2 cellular contexts compared by ENCODE assay signal in the genomic region with DNA sequence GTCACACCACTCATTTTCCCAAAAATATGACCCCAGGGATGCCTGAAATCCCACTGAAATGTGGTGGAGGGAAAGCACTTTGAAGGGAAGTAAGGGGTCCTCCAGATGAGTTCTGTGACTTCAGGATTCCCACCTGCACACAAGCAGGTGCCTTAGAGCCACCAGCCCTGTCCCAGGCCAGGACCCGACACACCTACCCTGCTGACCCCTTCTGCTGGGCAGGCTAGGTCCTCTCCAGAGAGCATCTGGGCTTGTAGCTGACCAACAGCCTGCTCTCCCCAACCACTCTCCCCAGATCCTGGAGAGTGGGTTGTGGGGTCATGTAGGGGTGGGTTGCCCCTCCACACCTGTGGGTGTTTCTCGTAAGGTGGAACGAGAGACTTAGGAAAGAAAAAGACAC.
TF ChIP-seq lines count a peak whose summit lies in the region.

No MANE protein-coding gene starts in this region.

TF ChIP-seq in HepG2, 621 proteins besides CTCF, POLR2A, EP300 and RAD21:
- TF ChIP-seq, protein P1, sequence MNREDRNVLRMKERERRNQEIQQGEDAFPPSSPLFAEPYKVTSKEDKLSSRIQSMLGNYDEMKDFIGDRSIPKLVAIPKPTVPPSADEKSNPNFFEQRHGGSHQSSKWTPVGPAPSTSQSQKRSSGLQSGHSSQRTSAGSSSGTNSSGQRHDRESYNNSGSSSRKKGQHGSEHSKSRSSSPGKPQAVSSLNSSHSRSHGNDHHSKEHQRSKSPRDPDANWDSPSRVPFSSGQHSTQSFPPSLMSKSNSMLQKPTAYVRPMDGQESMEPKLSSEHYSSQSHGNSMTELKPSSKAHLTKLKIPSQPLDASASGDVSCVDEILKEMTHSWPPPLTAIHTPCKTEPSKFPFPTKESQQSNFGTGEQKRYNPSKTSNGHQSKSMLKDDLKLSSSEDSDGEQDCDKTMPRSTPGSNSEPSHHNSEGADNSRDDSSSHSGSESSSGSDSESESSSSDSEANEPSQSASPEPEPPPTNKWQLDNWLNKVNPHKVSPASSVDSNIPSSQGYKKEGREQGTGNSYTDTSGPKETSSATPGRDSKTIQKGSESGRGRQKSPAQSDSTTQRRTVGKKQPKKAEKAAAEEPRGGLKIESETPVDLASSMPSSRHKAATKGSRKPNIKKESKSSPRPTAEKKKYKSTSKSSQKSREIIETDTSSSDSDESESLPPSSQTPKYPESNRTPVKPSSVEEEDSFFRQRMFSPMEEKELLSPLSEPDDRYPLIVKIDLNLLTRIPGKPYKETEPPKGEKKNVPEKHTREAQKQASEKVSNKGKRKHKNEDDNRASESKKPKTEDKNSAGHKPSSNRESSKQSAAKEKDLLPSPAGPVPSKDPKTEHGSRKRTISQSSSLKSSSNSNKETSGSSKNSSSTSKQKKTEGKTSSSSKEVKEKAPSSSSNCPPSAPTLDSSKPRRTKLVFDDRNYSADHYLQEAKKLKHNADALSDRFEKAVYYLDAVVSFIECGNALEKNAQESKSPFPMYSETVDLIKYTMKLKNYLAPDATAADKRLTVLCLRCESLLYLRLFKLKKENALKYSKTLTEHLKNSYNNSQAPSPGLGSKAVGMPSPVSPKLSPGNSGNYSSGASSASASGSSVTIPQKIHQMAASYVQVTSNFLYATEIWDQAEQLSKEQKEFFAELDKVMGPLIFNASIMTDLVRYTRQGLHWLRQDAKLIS (CRISPR knock-in tag; IDR thresholded peaks at IDR 0.05): no peak
- TF ChIP-seq MAFF (IDR thresholded peaks at IDR 0.05; ENCODE audit: low read depth, low read length) (no peak), MXD4 (CRISPR knock-in tag; IDR thresholded peaks at IDR 0.05) (no peak), ZNF780A (CRISPR knock-in tag; IDR thresholded peaks at IDR 0.05) (no peak), ZNF34 (CRISPR knock-in tag; IDR thresholded peaks at IDR 0.05; ENCODE audit: borderline replicate concordance) (no peak), HOXD1 (CRISPR knock-in tag; IDR thresholded peaks at IDR 0.05) (no peak)
- TF ChIP-seq, protein P2, sequence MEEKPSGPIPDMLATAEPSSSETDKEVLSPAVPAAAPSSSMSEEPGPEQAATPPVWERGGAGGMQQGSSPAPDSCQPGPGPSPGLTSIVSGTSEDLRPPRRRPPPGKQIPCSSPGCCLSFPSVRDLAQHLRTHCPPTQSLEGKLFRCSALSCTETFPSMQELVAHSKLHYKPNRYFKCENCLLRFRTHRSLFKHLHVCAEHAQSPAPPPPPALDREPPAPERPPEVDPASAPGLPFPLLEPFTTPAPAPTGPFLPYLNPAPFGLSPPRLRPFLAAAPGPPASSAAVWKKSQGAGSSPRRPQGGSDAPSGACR (CRISPR knock-in tag; IDR thresholded peaks at IDR 0.05): no peak

TF ChIP-seq in WTC11, 78 proteins besides CTCF, POLR2A, EP300 and RAD21:
- TF ChIP-seq CREB1 (CRISPR knock-in tag; IDR thresholded peaks at IDR 0.05) (no peak), NFE2L1 (CRISPR knock-in tag; IDR thresholded peaks at IDR 0.05) (no peak)
- TF ChIP-seq, protein P3, sequence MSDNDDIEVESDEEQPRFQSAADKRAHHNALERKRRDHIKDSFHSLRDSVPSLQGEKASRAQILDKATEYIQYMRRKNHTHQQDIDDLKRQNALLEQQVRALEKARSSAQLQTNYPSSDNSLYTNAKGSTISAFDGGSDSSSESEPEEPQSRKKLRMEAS (CRISPR knock-in tag; IDR thresholded peaks at IDR 0.05): no peak
- TF ChIP-seq, protein P4, sequence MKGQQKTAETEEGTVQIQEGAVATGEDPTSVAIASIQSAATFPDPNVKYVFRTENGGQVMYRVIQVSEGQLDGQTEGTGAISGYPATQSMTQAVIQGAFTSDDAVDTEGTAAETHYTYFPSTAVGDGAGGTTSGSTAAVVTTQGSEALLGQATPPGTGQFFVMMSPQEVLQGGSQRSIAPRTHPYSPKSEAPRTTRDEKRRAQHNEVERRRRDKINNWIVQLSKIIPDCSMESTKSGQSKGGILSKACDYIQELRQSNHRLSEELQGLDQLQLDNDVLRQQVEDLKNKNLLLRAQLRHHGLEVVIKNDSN (CRISPR knock-in tag; IDR thresholded peaks at IDR 0.05): no peak
TF ChIP-seq in WTC11: peak in this region for 0.
